ENCODE assay signal across 35 cellular contexts in genomic region chr4:40348000-40348399, GRCh38. TPM values are rescaled to one million over a fixed set of nuclear protein-coding genes. Genes with fewer than 3 reads are reported as not detected.
"Had no signal": no experiment of that assay in that cellular context is flagged by ENCODE, and none has a peak within 500 bp of the region (broad histone marks: within the 10 kb centered on the region; RNA-seq: fewer than 3 reads in every experiment).

No MANE protein-coding gene starts in this region.

- ATAC-seq: naive thymus-derived CD8-positive, alpha-beta T cell; natural killer cell treated with Interleukin-12 subunit alpha and Interleukin-12 subunit beta and Interleukin-15 and Interleukin-18, amount 100 ng/mL, for 72 hours; psoas muscle; right cardiac atrium; sciatic nerve; stimulated activated memory B cell treated with anti-CD40 and anti-IgM and Interleukin-4, amounts not matched to agents 10 μg/mL and 1 μg/mL and 100 μg/mL, for 72 hours; stimulated activated naive CD8-positive, alpha-beta T cell treated with anti-CD3 and anti-CD28 coated beads, Interleukin-15, amount 100 ng/mL, for 72 hours; stimulated activated naive CD8-positive, alpha-beta T cell treated with anti-CD3 and anti-CD28 coated beads, Interleukin-15, Interleukin-2, amounts not matched to agents 100 U/mL and 50 U/mL, for 24 hours had no signal

- H3K4me2 ChIP-seq: smooth muscle cell had no signal

- H3K9me3 ChIP-seq: neutrophil, ovary, psoas muscle, suprapubic skin, testis, tibial artery, transverse colon, upper lobe of left lung, uterus had no signal

- H2AFZ ChIP-seq: parathyroid adenoma had no signal

- H3K4me3 ChIP-seq: ovary, psoas muscle, skin epidermis, smooth muscle cell, spleen, suprapubic skin, testis, tibial artery, transverse colon, upper lobe of left lung, uterus had no signal

- DNase-seq: naive B cell; naive thymus-derived CD8-positive, alpha-beta T cell; nephron progenitor cell; nucleus accumbens; ovary; posterior cingulate gyrus; psoas muscle; right cardiac atrium; spleen; stimulated activated CD4-positive, alpha-beta T cell treated with anti-CD3 and anti-CD28 coated beads, Interleukin-12 subunit alpha, Interleukin-12 subunit beta, amount 100 ng/mL, for 4 hours; stimulated activated CD4-positive, alpha-beta T cell treated with anti-CD3 and anti-CD28 coated beads, Interleukin-1b, Interleukin-23, amount 100 ng/mL, for 48 hours; stimulated activated CD4-positive, alpha-beta T cell treated with anti-CD3 and anti-CD28 coated beads, Interleukin-4, amount 100 ng/mL, for 1 hour; stimulated activated CD4-positive, alpha-beta T cell treated with anti-CD3 and anti-CD28 coated beads, Interleukin-4, amount 100 ng/mL, for 4 hours; stimulated activated CD8-positive, alpha-beta memory T cell treated with anti-CD3 and anti-CD28 coated beads, Interleukin-4, amount 100 ng/mL, for 48 hours; stimulated activated naive CD4-positive, alpha-beta T cell; stimulated activated naive CD8-positive, alpha-beta T cell treated with anti-CD3 and anti-CD28 coated beads, Interleukin-15, amount 100 ng/mL, for 72 hours; stimulated activated naive CD8-positive, alpha-beta T cell treated with anti-CD3 and anti-CD28 coated beads, Interleukin-15, Interleukin-2, amounts not matched to agents 100 U/mL and 50 U/mL, for 24 hours; substantia nigra; testis; tibial artery; transverse colon; uterus had no signal

- H3K9ac ChIP-seq: parathyroid adenoma had no signal

- H3K79me2 ChIP-seq: parathyroid adenoma had no signal

- H3K27me3 ChIP-seq: neutrophil, ovary, spleen, suprapubic skin, testis, transverse colon, upper lobe of left lung, uterus had no signal

- H3K27ac ChIP-seq: neutrophil, ovary, parathyroid adenoma, psoas muscle, skin epidermis, spleen, suprapubic skin, testis, tibial artery, transverse colon, upper lobe of left lung, uterus had no signal

- H3K4me1 ChIP-seq: parathyroid adenoma, psoas muscle, spleen, suprapubic skin, testis, tibial artery, transverse colon, upper lobe of left lung, uterus had no signal

- H3K36me3 ChIP-seq: neutrophil, ovary, spleen, suprapubic skin, tibial artery, transverse colon, upper lobe of left lung, uterus had no signal

RNA-seq across cellular contexts. Expression of gene CHRNA9, which starts 12.9 kb away (rescaled TPM):
- total RNA-seq: natural killer cell treated with Interleukin-12 subunit alpha and Interleukin-12 subunit beta and Interleukin-15 and Interleukin-18, amount 100 ng/mL, for 72 hours; neural crest cell; omental fat pad; psoas muscle; renal cortical epithelial cell; right cardiac atrium; sciatic nerve; spleen; transverse colon; urinary bladder; uterus had no signal
- polyA plus RNA-seq: ovary, right cardiac atrium had no signal
